Comparison of ENCODE assay signal across 15 cellular contexts in the genomic region with DNA sequence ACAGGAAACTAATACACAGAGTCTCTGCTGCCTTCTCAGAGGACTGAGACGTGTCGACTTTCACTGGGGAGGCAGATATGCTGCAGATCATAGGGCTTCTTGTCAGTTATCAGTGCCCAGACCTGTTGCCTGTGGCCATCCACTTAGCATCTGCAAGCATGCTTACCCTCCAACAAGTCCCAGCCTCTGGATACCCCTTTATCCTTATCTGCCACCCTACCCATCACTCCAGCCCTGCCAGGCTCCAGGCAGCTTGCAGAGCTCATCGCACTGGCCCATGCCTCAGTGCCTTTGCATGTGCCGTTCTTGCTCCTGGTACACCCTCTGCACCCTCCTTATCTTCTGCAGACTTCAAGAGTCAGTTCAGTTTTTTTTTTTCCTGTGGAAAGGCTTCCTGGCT.
"Had no signal": no experiment of that assay in that cellular context is flagged by ENCODE, and none has a peak within 500 bp of the region (broad histone marks: within the 10 kb centered on the region; RNA-seq: fewer than 3 reads in every experiment).

No MANE protein-coding gene starts in this region.

- H3K4me3 ChIP-seq: gastrocnemius medialis, heart right ventricle, lung, neural progenitor cell, ovary, tibial nerve, vagina had no signal

- ATAC-seq: gastrocnemius medialis; heart right ventricle; left colon; stimulated activated effector memory CD8-positive, alpha-beta T cell treated with anti-CD3 and anti-CD28 coated beads, Interleukin-12 subunit alpha, Interleukin-12 subunit beta, amount 100 ng/mL, for 72 hours had no signal

- H3K9me3 ChIP-seq: gastrocnemius medialis, ovary, tibial nerve, vagina had no signal

- H3K4me3 Mint-ChIP-seq: activated naive CD4-positive, alpha-beta T cell treated with anti-CD3 and anti-CD28 coated beads for 36 hours; activated T-helper 1 cell treated with anti-CD3 and anti-CD28 coated beads, Interleukin-12 subunit alpha, Interleukin-12 subunit beta, Interleukin-2, Interleukin-4 antibody, amounts not matched to agents 30 ng/mL and 10 ng/mL and 1 ng/mL, durations not matched to agents 14 hours and 24 hours and 36 hours; endodermal cell; naive B cell; neural progenitor cell; stimulated activated effector memory CD8-positive, alpha-beta T cell treated with anti-CD3 and anti-CD28 coated beads, Interleukin-12 subunit alpha, Interleukin-12 subunit beta, amount 100 ng/mL, for 72 hours had no signal

- H3K27ac ChIP-seq: gastrocnemius medialis, heart right ventricle, neural progenitor cell, ovary, tibial nerve, vagina had no signal

- H3K36me3 ChIP-seq: gastrocnemius medialis, heart right ventricle, neural progenitor cell, ovary, tibial nerve, vagina had no signal

- H3K27me3 ChIP-seq: neural progenitor cell, ovary, vagina had no signal

- H3K36me3 Mint-ChIP-seq: naive B cell, neural progenitor cell had no signal

- H3K9me3 Mint-ChIP-seq: activated naive CD4-positive, alpha-beta T cell treated with anti-CD3 and anti-CD28 coated beads for 36 hours; endodermal cell; neural progenitor cell; stimulated activated effector memory CD8-positive, alpha-beta T cell treated with anti-CD3 and anti-CD28 coated beads, Interleukin-12 subunit alpha, Interleukin-12 subunit beta, amount 100 ng/mL, for 72 hours had no signal

- H3K4me1 ChIP-seq: gastrocnemius medialis, tibial nerve, vagina had no signal

- DNase-seq: activated CD4-positive, alpha-beta T cell treated with anti-CD3 and anti-CD28 coated beads, Interleukin-2, amount 50 U/mL, for 1 hour; activated naive CD4-positive, alpha-beta T cell treated with anti-CD3 and anti-CD28 coated beads for 36 hours; endodermal cell; gastrocnemius medialis; heart right ventricle; left colon; naive B cell; ovary; stimulated activated CD4-positive, alpha-beta T cell treated with anti-CD3 and anti-CD28 coated beads, Interleukin-12 subunit alpha, Interleukin-12 subunit beta, amount 100 ng/mL, for 4 hours had no signal

- H3K27ac Mint-ChIP-seq: activated naive CD4-positive, alpha-beta T cell treated with anti-CD3 and anti-CD28 coated beads for 36 hours; activated T-helper 1 cell treated with anti-CD3 and anti-CD28 coated beads, Interleukin-12 subunit alpha, Interleukin-12 subunit beta, Interleukin-2, Interleukin-4 antibody, amounts not matched to agents 30 ng/mL and 10 ng/mL and 1 ng/mL, durations not matched to agents 14 hours and 24 hours and 36 hours; endodermal cell; naive B cell; stimulated activated effector memory CD8-positive, alpha-beta T cell treated with anti-CD3 and anti-CD28 coated beads, Interleukin-12 subunit alpha, Interleukin-12 subunit beta, amount 100 ng/mL, for 72 hours had no signal
